29 cellular contexts compared by ENCODE assay signal in genomic region chr10:20726381-20726780, GRCh38.
"Had no signal": no experiment of that assay in that cellular context is flagged by ENCODE, and none has a peak within 500 bp of the region (broad histone marks: within the 10 kb centered on the region; RNA-seq: fewer than 3 reads in every experiment).

No MANE protein-coding gene starts in this region.

- ATAC-seq: Panc1, Right ventricle myocardium inferior had no signal

- DNase-seq: Kasumi-1, MG63, NCI-H1048, NCI-H1092 treated with DMSO at 0.1 percent for 48 hours, NCI-H1105 treated with DMSO at 0.1 percent for 48 hours, NCI-H1417, NCI-H1436, NCI-H146, NCI-H1694, NCI-H187, NCI-H1930, NCI-H2029 treated with DMSO at 0.1 percent for 48 hours, NCI-H2081 treated with DMSO at 0.1 percent for 48 hours, NCI-H2107, NCI-H2171, NCI-H226, NCI-H446 treated with DMSO at 0.1 percent for 48 hours, NCI-H510A, NCI-H524, NCI-H526, NCI-H69, NCI-H748 treated with DMSO at 0.1 percent for 48 hours, NCI-H82, PC-9, SHP77, SK-N-SH, SW 1271 had no signal
